In genomic region chr11:101185985-101186384, GRCh38 we compare ENCODE assay signal across 30 cellular contexts. TPM values are rescaled to one million over a fixed set of nuclear protein-coding genes. Genes with fewer than 3 reads are reported as not detected.
"Had no signal": no experiment of that assay in that cellular context is flagged by ENCODE, and none has a peak within 500 bp of the region (broad histone marks: within the 10 kb centered on the region; RNA-seq: fewer than 3 reads in every experiment).

No MANE protein-coding gene starts in this region.

- H3K27ac ChIP-seq: neural progenitor cell, parathyroid adenoma, psoas muscle, skin epidermis, spleen, suprapubic skin, testis, tibial artery, upper lobe of right lung had no signal

- H3K79me2 ChIP-seq: parathyroid adenoma had no signal

- H3K9ac ChIP-seq: neural progenitor cell, parathyroid adenoma had no signal

- ATAC-seq: natural killer cell; psoas muscle; right cardiac atrium; sciatic nerve; stimulated activated memory B cell treated with anti-CD40 and anti-IgM and Interleukin-4, amounts not matched to agents 10 μg/mL and 1 μg/mL and 100 μg/mL, for 72 hours; stimulated activated naive CD8-positive, alpha-beta T cell treated with anti-CD3 and anti-CD28 coated beads, Interleukin-15, amount 100 ng/mL, for 72 hours; stimulated activated naive CD8-positive, alpha-beta T cell treated with anti-CD3 and anti-CD28 coated beads, Interleukin-15, Interleukin-2, amounts not matched to agents 100 U/mL and 50 U/mL, for 24 hours; upper lobe of right lung had no signal

- DNase-seq: natural killer cell; occipital lobe; ovary; posterior cingulate gyrus; psoas muscle; right cardiac atrium; spleen; stimulated activated CD4-positive, alpha-beta T cell treated with anti-CD3 and anti-CD28 coated beads, Interleukin-12 subunit alpha, Interleukin-12 subunit beta, amount 100 ng/mL, for 4 hours; stimulated activated CD4-positive, alpha-beta T cell treated with anti-CD3 and anti-CD28 coated beads, Interleukin-1b, Interleukin-23, amount 100 ng/mL, for 48 hours; stimulated activated CD4-positive, alpha-beta T cell treated with anti-CD3 and anti-CD28 coated beads, Interleukin-4, amount 100 ng/mL, for 1 hour; stimulated activated CD4-positive, alpha-beta T cell treated with anti-CD3 and anti-CD28 coated beads, Interleukin-4, amount 100 ng/mL, for 4 hours; stimulated activated CD8-positive, alpha-beta memory T cell treated with anti-CD3 and anti-CD28 coated beads, Interleukin-4, amount 100 ng/mL, for 48 hours; stimulated activated naive CD4-positive, alpha-beta T cell; stimulated activated naive CD8-positive, alpha-beta T cell treated with anti-CD3 and anti-CD28 coated beads, Interleukin-15, amount 100 ng/mL, for 72 hours; stimulated activated naive CD8-positive, alpha-beta T cell treated with anti-CD3 and anti-CD28 coated beads, Interleukin-15, Interleukin-2, amounts not matched to agents 100 U/mL and 50 U/mL, for 24 hours; substantia nigra; testis; tibial artery; transverse colon; upper lobe of right lung; uterus had no signal

- H3K4me2 ChIP-seq: neural progenitor cell, smooth muscle cell had no signal

- H3K4me3 ChIP-seq: neural progenitor cell, ovary, psoas muscle, skin epidermis, smooth muscle cell, spleen, suprapubic skin, testis, tibial artery, transverse colon, upper lobe of right lung, uterus had no signal

- H3K36me3 ChIP-seq: neural progenitor cell, ovary, spleen, suprapubic skin, tibial artery, transverse colon, upper lobe of right lung, uterus had no signal

- H2AFZ ChIP-seq: neural progenitor cell, parathyroid adenoma had no signal

- H3K9me3 ChIP-seq: ovary, psoas muscle, spleen, suprapubic skin, testis, tibial artery, transverse colon, upper lobe of right lung, uterus had no signal

- H3K27me3 ChIP-seq: neural progenitor cell, ovary, spleen, suprapubic skin, testis, tibial artery, transverse colon, upper lobe of right lung, uterus had no signal

- H3K4me1 ChIP-seq: neural progenitor cell, parathyroid adenoma, psoas muscle, spleen, suprapubic skin, testis, upper lobe of right lung had no signal

RNA-seq across cellular contexts. Expression of gene PGR, which starts 56.4 kb away (rescaled TPM):
- total RNA-seq: natural killer cell, progenitor cell of endocrine pancreas had no signal
- polyA plus RNA-seq: neural cell had no signal
